In the genomic region with DNA sequence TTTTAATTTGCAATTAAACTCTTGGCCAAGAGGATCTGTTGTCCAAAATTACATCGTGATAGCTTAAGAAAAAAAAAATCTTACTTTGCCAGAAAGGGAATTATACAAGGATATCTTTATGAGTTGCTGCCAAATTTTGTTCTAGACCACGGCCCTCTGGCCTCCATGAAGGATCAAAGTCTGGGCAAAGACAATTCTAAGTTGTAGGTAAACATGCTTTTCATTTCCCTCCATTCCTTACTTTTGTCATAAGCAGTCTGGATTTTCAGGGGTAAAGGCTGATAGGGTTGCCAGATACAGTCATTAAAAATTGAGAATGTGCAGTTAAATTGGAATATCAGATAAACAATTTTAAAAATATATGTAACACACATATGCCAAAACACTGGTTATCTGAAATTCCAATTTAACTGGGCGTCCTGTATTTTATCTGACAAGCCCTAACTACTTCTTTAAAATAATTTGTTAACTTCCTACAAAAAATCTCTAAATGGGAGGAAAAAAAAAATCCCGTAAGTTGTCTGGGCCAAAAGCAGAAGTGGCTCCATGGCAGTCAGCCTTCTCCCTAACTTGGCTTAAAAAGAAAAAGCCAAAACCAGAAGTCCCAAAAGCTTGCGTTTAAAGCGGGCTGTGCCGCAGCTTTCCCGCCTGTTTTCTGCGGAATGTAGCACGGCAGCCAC, we compare ENCODE assay signal across 8 cellular contexts.
DNase-seq lines count a peak whose midpoint lies in the region; ATAC-seq and TF ChIP-seq lines count a peak whose summit lies in the region.

No MANE protein-coding gene starts in this region.

- H3K36me3 Mint-ChIP-seq in activated T-cell treated with anti-CD3 and anti-CD28 coated beads, Interleukin-2, amount 50 U/mL, for 72 hours (ENCODE audit: insufficient read depth in 2 of 2): peaks cover 0 to 3% of the 10 kb centered on the region in 2 donors
- peaks cover 18% of the 10 kb centered on the region for H3K36me3 Mint-ChIP-seq in activated naive CD8-positive, alpha-beta T cell treated with anti-CD3 and anti-CD28 coated beads for 36 hours
- peaks cover 11% of the 10 kb centered on the region for H3K36me3 Mint-ChIP-seq in type B pancreatic cell

- H3K4me3 Mint-ChIP-seq in activated T-cell treated with anti-CD3 and anti-CD28 coated beads, Interleukin-2, amount 50 U/mL, for 72 hours: peak overlapping the region; percentile 82 to 94
- peak overlapping the region; percentile 85 for H3K4me3 Mint-ChIP-seq in activated naive CD8-positive, alpha-beta T cell treated with anti-CD3 and anti-CD28 coated beads for 36 hours
- peak overlapping the region; percentile 92 for H3K4me3 Mint-ChIP-seq in type B pancreatic cell

- H3K27me3 ChIP-seq in liver (ENCODE audit: control insufficient read depth in 4 of 4, insufficient read depth in 4 of 4, low read length in 3 of 4): no peaks in the 10 kb centered on the region

- H3K27ac Mint-ChIP-seq in activated T-cell treated with anti-CD3 and anti-CD28 coated beads, Interleukin-2, amount 50 U/mL, for 72 hours: peak overlapping the region; percentile 98
- H3K27ac Mint-ChIP-seq in activated naive CD8-positive, alpha-beta T cell treated with anti-CD3 and anti-CD28 coated beads for 36 hours: peak overlapping the region; percentile 97
- H3K27ac Mint-ChIP-seq in type B pancreatic cell: peak overlapping the region; percentile 100

- H3K9me3 Mint-ChIP-seq in activated T-cell treated with anti-CD3 and anti-CD28 coated beads, Interleukin-2, amount 50 U/mL, for 72 hours: no peaks in the 10 kb centered on the region
- H3K9me3 Mint-ChIP-seq in activated naive CD8-positive, alpha-beta T cell treated with anti-CD3 and anti-CD28 coated beads for 36 hours: no peaks in the 10 kb centered on the region
- H3K9me3 Mint-ChIP-seq in type B pancreatic cell: no peaks in the 10 kb centered on the region

- H3K9me3 ChIP-seq in liver (ENCODE audit: control insufficient read depth in 4 of 4, low read length in 3 of 4): no peaks in the 10 kb centered on the region

- peak overlapping the region; percentile 100 for H3K27ac ChIP-seq in liver (ENCODE audit: low read depth in 1 of 2, low read length in 2 of 2)

- H3K4me3 ChIP-seq in liver (ENCODE audit: low read depth in 1 of 3, low read length in 3 of 3): peak overlapping the region; percentile 71 to 96 (median 90)

- peak in 1 of 2 donors; percentile 32 for TF ChIP-seq RAD21 in liver (IDR thresholded peaks at IDR 0.05)

- no peaks in the 10 kb centered on the region for H3K36me3 ChIP-seq in liver (ENCODE audit: control insufficient read depth in 4 of 4, insufficient read depth in 3 of 4, low read depth in 1 of 4, low read length in 3 of 4)

- TF ChIP-seq CTCF in liver (IDR thresholded peaks at IDR 0.05; ENCODE audit: low read depth, low read length, missing input control): no peak
- no peak for TF ChIP-seq CTCF in type B pancreatic cell (conservative IDR thresholded peaks at IDR 0.05)

- peak overlapping the region; percentile 91 to 93 for H3K9ac ChIP-seq in liver (ENCODE audit: low read depth in 1 of 2, low read length in 2 of 2)

- 6% methylated on average over 10 of the region's 10 CpGs for WGBS in liver

- no peak for ATAC-seq in activated T-cell treated with anti-CD3 and anti-CD28 coated beads, Interleukin-2, amount 50 U/mL, for 72 hours (replicated peaks in 1 of 2)
- no peak for ATAC-seq in HG02970 (IDR thresholded peaks at IDR 0.05; ENCODE audit: low FRiP score, unreplicated experiment)

- no peaks in the 10 kb centered on the region for H3K27me3 Mint-ChIP-seq in activated T-cell treated with anti-CD3 and anti-CD28 coated beads, Interleukin-2, amount 50 U/mL, for 72 hours (ENCODE audit: low read depth)
- no peaks in the 10 kb centered on the region for H3K27me3 Mint-ChIP-seq in activated naive CD8-positive, alpha-beta T cell treated with anti-CD3 and anti-CD28 coated beads for 36 hours
- no peaks in the 10 kb centered on the region for H3K27me3 Mint-ChIP-seq in type B pancreatic cell

- peaks cover 0 to 12% (median 6%) of the 10 kb centered on the region in 4 donors for H3K4me1 ChIP-seq in liver (ENCODE audit: control insufficient read depth in 4 of 4, insufficient read depth in 4 of 4, low read length in 3 of 4)

- H3K4me1 Mint-ChIP-seq in activated T-cell treated with anti-CD3 and anti-CD28 coated beads, Interleukin-2, amount 50 U/mL, for 72 hours (ENCODE audit: low read depth): peaks cover 44% of the 10 kb centered on the region
- H3K4me1 Mint-ChIP-seq in activated naive CD8-positive, alpha-beta T cell treated with anti-CD3 and anti-CD28 coated beads for 36 hours: peaks cover 33% of the 10 kb centered on the region
- H3K4me1 Mint-ChIP-seq in type B pancreatic cell (ENCODE audit: unreplicated experiment): peaks cover 23% of the 10 kb centered on the region

- no peak for DNase-seq in activated T-cell treated with anti-CD3 and anti-CD28 coated beads, Interleukin-2, amount 50 U/mL, for 72 hours
- no peak for DNase-seq in activated T-cell treated with anti-CD3 and anti-CD28 coated beads for 4 hours
- no peak for DNase-seq in activated naive CD8-positive, alpha-beta T cell treated with anti-CD3 and anti-CD28 coated beads for 36 hours
- no peak for DNase-seq in type B pancreatic cell (ENCODE audit: extremely low spot score, unreplicated experiment)
- DNase-seq in NCI-H345 treated with DMSO at 0.1 percent for 48 hours (lab: John Stamatoyannopoulos, UW; ENCODE audit: unreplicated experiment): no peak
- DNase-seq in EL: no peak

TF ChIP-seq in liver, 16 proteins besides CTCF, POLR2A, EP300 and RAD21:
- TF ChIP-seq JUND (IDR thresholded peaks at IDR 0.05) (peak in 1 of 2 donors; percentile 23), HNF4A (conservative IDR thresholded peaks at IDR 0.05) (peak; percentile 26 to 52), HNF4G (IDR thresholded peaks at IDR 0.05) (no peak)
